Comparison of ENCODE assay signal across 11 cellular contexts in the genomic region with DNA sequence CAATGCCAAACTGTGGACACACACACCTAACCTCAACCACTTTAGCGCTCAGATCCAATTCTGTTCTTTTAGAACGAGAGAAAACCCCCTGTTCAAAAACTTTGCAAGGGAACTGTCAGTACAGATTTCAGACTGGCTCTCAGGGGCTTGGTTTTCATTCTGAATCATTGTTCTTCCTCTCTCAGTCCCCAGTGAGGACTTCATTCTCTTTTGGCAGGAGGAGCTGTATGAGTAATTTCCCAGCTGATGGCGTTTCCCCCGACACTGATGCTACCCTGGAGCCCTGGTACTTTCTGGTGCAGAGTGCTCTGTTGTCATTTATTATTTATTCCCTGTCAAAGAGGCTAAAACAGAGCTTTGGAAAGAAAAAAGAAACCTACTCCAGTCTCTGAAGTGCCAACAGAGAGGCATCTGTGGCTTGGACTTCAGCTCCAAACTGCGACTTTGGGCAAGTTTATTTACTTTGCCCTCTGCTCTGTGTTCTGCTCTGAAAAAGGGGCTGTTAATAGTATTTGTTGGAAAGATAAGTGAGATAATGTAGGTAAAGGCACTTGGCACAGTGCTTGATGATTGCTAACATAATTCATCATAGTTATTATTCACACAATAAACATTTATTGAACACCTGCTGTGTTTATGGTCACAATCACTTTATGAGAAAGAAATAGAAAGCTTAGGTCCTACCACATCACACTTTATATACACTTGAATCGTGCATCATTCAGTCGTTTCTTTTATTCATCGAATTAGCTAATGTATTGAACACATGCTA. TPM values are rescaled to one million over a fixed set of nuclear protein-coding genes. Genes with fewer than 3 reads are reported as not detected.
DNase-seq lines count a peak whose midpoint lies in the region; ATAC-seq and TF ChIP-seq lines count a peak whose summit lies in the region.
"Had no signal": no experiment of that assay in that cellular context is flagged by ENCODE, and none has a peak within 500 bp of the region (broad histone marks: within the 10 kb centered on the region; RNA-seq: fewer than 3 reads in every experiment).

No MANE protein-coding gene starts in this region.

- H3K4me1 Mint-ChIP-seq in neural progenitor cell, result peaks cover 2% of the 10 kb centered on the region

- H3K36me3 Mint-ChIP-seq in neural progenitor cell, result peaks cover 14% of the 10 kb centered on the region

- WGBS in GM23248 (ENCODE audit: low coverage in 1 of 2, low lambda C conversion rate in 2 of 2, missing lambda C conversion rate in 2 of 2), 2 experiments, result 42 to 50% methylated on average over 8 of the region's 8 CpGs

- H3K4me2 ChIP-seq in GM23248 (ENCODE audit: unreplicated experiment) (peak overlapping the region; percentile 46), neural progenitor cell (no peak overlapping the region)

- no peaks in the 10 kb centered on the region for H3K9me2 ChIP-seq in GM23248 (ENCODE audit: insufficient read depth)

- in situ Hi-C loops in GM23248 (cut with MboI), result loop anchor here (10.0 kb wide), 1 partner anchor 167 kb away; no protein-coding TSS in a partner anchor

- TF ChIP-seq CTCF in GM12864 (IDR thresholded peaks at IDR 0.05; ENCODE audit: low read depth, low read length, missing control alignments) (no peak), ascending aorta (IDR thresholded peaks at IDR 0.05) (no peak), neural progenitor cell (IDR thresholded peaks at IDR 0.05) (no peak)

- peak overlapping the region; percentile 16; the same call in 1 of the 2 replicates for H3K9ac ChIP-seq in GM23248
- H3K9ac ChIP-seq in neural progenitor cell, result no peak overlapping the region

- no peak overlapping the region for H3K27ac Mint-ChIP-seq in neural progenitor cell
- H3K27ac Mint-ChIP-seq: activated CD4-positive, alpha-beta T cell treated with anti-CD3 and anti-CD28 coated beads, Interleukin-2, amount 10 ng/mL, durations not matched to agents 24 days and 14 days had no signal

- ATAC-seq in GM19397 (IDR thresholded peaks at IDR 0.05; ENCODE audit: unreplicated experiment), result no peak

- no peaks in the 10 kb centered on the region for H3K9me3 ChIP-seq in GM23248 (ENCODE audit: low read depth)
- no peaks in the 10 kb centered on the region for H3K9me3 ChIP-seq in ascending aorta
- no peaks in the 10 kb centered on the region for H3K9me3 ChIP-seq in neural progenitor cell (ENCODE audit: low read depth)

- DNase-seq in GM12864 (ENCODE audit: low read depth) (peak; percentile 27), GM23248 (peak; percentile 85), ascending aorta (ENCODE audit: low spot score in 2 of 2) (no peak), midbrain (lab: John Stamatoyannopoulos, UW) (peak; percentile 63), SK-N-DZ (ENCODE audit: low spot score) (no peak), NCI-H446 treated with DMSO at 0.1 percent for 48 hours (lab: John Stamatoyannopoulos, UW) (no peak), neural progenitor cell (ENCODE audit: low spot score) (no peak)
- DNase-seq: activated CD4-positive, alpha-beta T cell treated with anti-CD3 and anti-CD28 coated beads, Interleukin-2, amount 10 ng/mL, durations not matched to agents 24 days and 14 days; NCI-H526 treated with DMSO at 0.1 percent for 48 hours had no signal

- H3F3A ChIP-seq in GM23248 (ENCODE audit: insufficient read depth) (peaks cover 37% of the 10 kb centered on the region), neural progenitor cell (ENCODE audit: low read depth) (peaks cover 12% of the 10 kb centered on the region)

- H3K4me3 ChIP-seq in GM12864 (ENCODE audit: low read depth, low read length) (no peak overlapping the region), GM23248 (no peak overlapping the region), ascending aorta (no peak overlapping the region), neural progenitor cell (no peak overlapping the region)

- H3K9me3 Mint-ChIP-seq in neural progenitor cell, result no peaks in the 10 kb centered on the region
- H3K9me3 Mint-ChIP-seq: activated CD4-positive, alpha-beta T cell treated with anti-CD3 and anti-CD28 coated beads, Interleukin-2, amount 10 ng/mL, durations not matched to agents 24 days and 14 days had no signal

- H3K36me3 ChIP-seq in GM23248 (ENCODE audit: low read depth) (peaks cover 71% of the 10 kb centered on the region), ascending aorta (peaks cover 44 to 75% of the 10 kb centered on the region in 2 donors), neural progenitor cell (peaks cover 24% of the 10 kb centered on the region)

- no peaks in the 10 kb centered on the region for H3K79me2 ChIP-seq in GM23248 (ENCODE audit: insufficient read depth)
- no peaks in the 10 kb centered on the region for H3K79me2 ChIP-seq in neural progenitor cell (ENCODE audit: low read depth)

- intact Hi-C loops in ascending aorta (cut with DNase I), result no loop called here

- H3K27me3 ChIP-seq in GM23248 (replicated peaks; ENCODE audit: insufficient read depth) (no peaks in the 10 kb centered on the region), ascending aorta (no peaks in the 10 kb centered on the region), neural progenitor cell (no peaks in the 10 kb centered on the region)

- no peak overlapping the region for H3K4me3 Mint-ChIP-seq in neural progenitor cell
- H3K4me3 Mint-ChIP-seq: activated CD4-positive, alpha-beta T cell treated with anti-CD3 and anti-CD28 coated beads, Interleukin-2, amount 10 ng/mL, durations not matched to agents 24 days and 14 days had no signal

- H3K27ac ChIP-seq in GM23248 (peak overlapping the region; percentile 63), ascending aorta (peak overlapping the region; percentile 19 to 60), neural progenitor cell (no peak overlapping the region)
- H3K27ac ChIP-seq: HL-60 had no signal

- H3K4me1 ChIP-seq in GM23248 (ENCODE audit: insufficient read depth) (peaks cover 14% of the 10 kb centered on the region), ascending aorta (peaks cover 0 to 15% of the 10 kb centered on the region in 2 donors), neural progenitor cell (no peaks in the 10 kb centered on the region)

- no peaks in the 10 kb centered on the region for H3K27me3 Mint-ChIP-seq in neural progenitor cell (ENCODE audit: insufficient read depth, low read depth)
- H3K27me3 Mint-ChIP-seq: activated CD4-positive, alpha-beta T cell treated with anti-CD3 and anti-CD28 coated beads, Interleukin-2, amount 10 ng/mL, durations not matched to agents 24 days and 14 days had no signal

- H4K20me1 ChIP-seq in GM23248 (ENCODE audit: insufficient read depth) (no peaks in the 10 kb centered on the region), neural progenitor cell (ENCODE audit: low read depth) (no peaks in the 10 kb centered on the region)

- H2AFZ ChIP-seq in GM23248, result no peak overlapping the region
- no peak overlapping the region for H2AFZ ChIP-seq in neural progenitor cell (replicated peaks)

RNA-seq across cellular contexts. Expression of a gene that starts 28.3 kb away (rescaled TPM):
- 2.1 and 3.5 TPM in 2 replicates for total RNA-seq in GM23248 (2014; rRNA removed; shearing (Covaris generic))
- 2.6 and 2.8 TPM in 2 replicates for polyA plus RNA-seq in GM23248 (2016; fragmentation: Nextera tagmentation; extraction: Ambion mirVana)
- total RNA-seq in ascending aorta (not detected), neural progenitor cell (ENCODE audit: low replicate concordance) (1.1 and 5.9 TPM in 2 replicates)
- not detected in 2 replicates for polyA plus RNA-seq in SK-N-DZ (2014; cell fraction: cytosol; rRNA removed)
- not detected in 2 replicates for polyA plus RNA-seq in SK-N-DZ (2014; cell fraction: nucleus; rRNA removed)

RNA-seq across cellular contexts. Expression of a gene that starts 34.0 kb away (rescaled TPM):
- 27.3 and 33.1 TPM in 2 replicates for total RNA-seq in GM23248 (2014; rRNA removed; shearing (Covaris generic))
- 34.4 and 39.0 TPM in 2 replicates for polyA plus RNA-seq in GM23248 (2016; fragmentation: Nextera tagmentation; extraction: Ambion mirVana)
- 50.0 TPM for total RNA-seq in ascending aorta
- 45.6 and 46.0 TPM in 2 replicates for polyA plus RNA-seq in SK-N-DZ (2014; cell fraction: cytosol; rRNA removed)
- polyA plus RNA-seq in SK-N-DZ (2014; cell fraction: nucleus; rRNA removed), result 23.5 and 32.2 TPM in 2 replicates
- total RNA-seq in neural progenitor cell (ENCODE audit: low replicate concordance), result 46.8 and 134 TPM in 2 replicates

Comparison
In these comparisons a context has a peak if more than half of its experiments do, and no peak if none do; other contexts are left out.
1. DNase-seq: peak in GM12864 (single experiment), GM23248 (single experiment) and midbrain (single experiment); none in ascending aorta (0 of 2), SK-N-DZ (single experiment), NCI-H446 treated with DMSO at 0.1 percent for 48 hours (single experiment) and neural progenitor cell (single experiment).